In the genomic region with DNA sequence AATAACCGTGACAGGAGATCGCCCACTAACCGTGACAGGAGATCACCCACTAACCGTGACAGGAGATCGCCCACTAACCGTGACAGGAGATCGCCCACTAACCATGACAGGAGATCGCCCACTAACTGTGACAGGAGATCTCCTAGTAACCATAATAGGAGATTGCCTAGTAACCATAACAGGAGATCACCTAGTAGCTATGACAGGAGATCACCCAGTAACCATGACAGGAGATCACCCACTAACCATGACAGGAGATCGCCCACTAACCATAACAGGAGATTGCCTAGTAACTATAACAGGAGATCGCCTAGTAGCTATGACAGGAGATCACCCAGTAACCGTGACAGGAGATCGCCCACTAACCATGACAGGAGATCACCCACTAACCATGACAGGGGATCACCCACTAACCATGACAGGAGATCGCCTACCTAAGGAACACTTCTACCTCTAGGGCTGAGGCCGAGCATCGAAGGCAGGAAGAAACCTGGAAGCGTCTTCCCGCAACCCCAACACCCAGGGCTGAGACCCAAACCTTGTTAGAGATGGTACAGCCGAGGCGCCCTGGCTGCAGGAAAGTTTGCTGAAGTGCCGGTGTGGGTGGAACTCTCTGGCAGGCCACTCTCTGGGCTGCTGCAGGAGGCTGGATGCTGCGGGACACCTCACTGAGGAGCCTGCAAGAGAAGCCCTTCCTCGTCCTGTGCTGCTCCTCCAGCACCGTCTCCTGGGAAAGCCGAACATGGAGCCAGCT, we compare ENCODE assay signal across 29 cellular contexts.
"Had no signal": no experiment of that assay in that cellular context is flagged by ENCODE, and none has a peak within 500 bp of the region (broad histone marks: within the 10 kb centered on the region; RNA-seq: fewer than 3 reads in every experiment).

No MANE protein-coding gene starts in this region.

- DNase-seq: activated CD4-positive, alpha-beta T cell treated with anti-CD3 and anti-CD28 coated beads for 4 hours; activated CD4-positive, alpha-beta T cell treated with anti-CD3 and anti-CD28 coated beads, Interleukin-2, amount 50 U/mL, for 48 hours; activated CD8-positive, alpha-beta memory T cell treated with anti-CD3 and anti-CD28 coated beads for 24 hours; activated gamma-delta T cell treated with Interleukin-2 at 50 U/mL for 16 hours; activated naive CD4-positive, alpha-beta T cell treated with anti-CD3 and anti-CD28 coated beads, Interleukin-2, amount 50 U/mL, for 16 hours; amniotic stem cell; dermis blood vessel endothelial cell; effector CD4-positive, alpha-beta T cell; esophagus squamous epithelium; foreskin melanocyte; heart right ventricle; kidney glomerular epithelial cell; ovary; stimulated activated CD4-positive, alpha-beta T cell treated with anti-CD3 and anti-CD28 coated beads, Interleukin-15, amount 100 ng/mL, for 24 hours; stimulated activated CD4-positive, alpha-beta T cell treated with anti-CD3 and anti-CD28 coated beads, Interleukin-2, amount 100 ng/mL, for 24 hours; stimulated activated naive B cell treated with anti-CD40 and anti-IgM and Interleukin-4, amounts not matched to agents 10 μg/mL and 1 μg/mL and 100 μg/mL, for 72 hours; stomach; T-helper 2 cell; upper lobe of right lung had no signal

- H3K4me3 ChIP-seq: esophagus squamous epithelium, heart right ventricle, left lung, ovary, prostate gland, smooth muscle cell, stomach, tibial artery, upper lobe of right lung had no signal

- H3K4me1 Mint-ChIP-seq: central memory CD8-positive, alpha-beta T cell; nephron had no signal

- H3K4me1 ChIP-seq: esophagus squamous epithelium, heart right ventricle, left lung, prostate gland, stomach, tibial artery, upper lobe of right lung had no signal

- H3K9me3 ChIP-seq: esophagus squamous epithelium, heart right ventricle, left lung, neutrophil, ovary, prostate gland, stomach, tibial artery, upper lobe of right lung had no signal

- H3K27me3 ChIP-seq: neutrophil, ovary, upper lobe of right lung had no signal

- H3K36me3 Mint-ChIP-seq: stimulated activated naive B cell treated with anti-CD40 and anti-IgM and Interleukin-4, amounts not matched to agents 10 μg/mL and 1 μg/mL and 100 μg/mL, for 72 hours had no signal

- H3K27ac ChIP-seq: epithelial cell of prostate, esophagus squamous epithelium, heart right ventricle, left lung, neutrophil, ovary, prostate gland, stomach, tibial artery, upper lobe of right lung had no signal

- FAIRE-seq: colon had no signal

- H3K4me3 Mint-ChIP-seq: activated T-helper 1 cell treated with anti-CD3 and anti-CD28 coated beads, Interleukin-12 subunit alpha, Interleukin-12 subunit beta, Interleukin-2, Interleukin-4 antibody, amounts not matched to agents 30 ng/mL and 10 ng/mL and 1 ng/mL, durations not matched to agents 14 hours and 24 hours and 36 hours; central memory CD8-positive, alpha-beta T cell; nephron; stimulated activated naive B cell treated with anti-CD40 and anti-IgM and Interleukin-4, amounts not matched to agents 10 μg/mL and 1 μg/mL and 100 μg/mL, for 72 hours had no signal

- H3K4me2 ChIP-seq: smooth muscle cell had no signal

- ATAC-seq: heart right ventricle; left lung; stimulated activated naive B cell treated with anti-CD40 and anti-IgM and Interleukin-4, amounts not matched to agents 10 μg/mL and 1 μg/mL and 100 μg/mL, for 72 hours; upper lobe of right lung had no signal

- H3K9me3 Mint-ChIP-seq: activated T-helper 1 cell treated with anti-CD3 and anti-CD28 coated beads, Interleukin-12 subunit alpha, Interleukin-12 subunit beta, Interleukin-2, Interleukin-4 antibody, amounts not matched to agents 30 ng/mL and 10 ng/mL and 1 ng/mL, durations not matched to agents 14 hours and 24 hours and 36 hours; central memory CD8-positive, alpha-beta T cell; nephron; stimulated activated naive B cell treated with anti-CD40 and anti-IgM and Interleukin-4, amounts not matched to agents 10 μg/mL and 1 μg/mL and 100 μg/mL, for 72 hours had no signal

- H3K36me3 ChIP-seq: esophagus squamous epithelium, heart right ventricle, left lung, neutrophil, ovary, prostate gland, stomach, tibial artery, upper lobe of right lung had no signal

- H3K27ac Mint-ChIP-seq: activated T-helper 1 cell treated with anti-CD3 and anti-CD28 coated beads, Interleukin-12 subunit alpha, Interleukin-12 subunit beta, Interleukin-2, Interleukin-4 antibody, amounts not matched to agents 30 ng/mL and 10 ng/mL and 1 ng/mL, durations not matched to agents 14 hours and 24 hours and 36 hours; nephron; stimulated activated naive B cell treated with anti-CD40 and anti-IgM and Interleukin-4, amounts not matched to agents 10 μg/mL and 1 μg/mL and 100 μg/mL, for 72 hours had no signal
